ENCODE assay signal across 8 cellular contexts in the genomic region with DNA sequence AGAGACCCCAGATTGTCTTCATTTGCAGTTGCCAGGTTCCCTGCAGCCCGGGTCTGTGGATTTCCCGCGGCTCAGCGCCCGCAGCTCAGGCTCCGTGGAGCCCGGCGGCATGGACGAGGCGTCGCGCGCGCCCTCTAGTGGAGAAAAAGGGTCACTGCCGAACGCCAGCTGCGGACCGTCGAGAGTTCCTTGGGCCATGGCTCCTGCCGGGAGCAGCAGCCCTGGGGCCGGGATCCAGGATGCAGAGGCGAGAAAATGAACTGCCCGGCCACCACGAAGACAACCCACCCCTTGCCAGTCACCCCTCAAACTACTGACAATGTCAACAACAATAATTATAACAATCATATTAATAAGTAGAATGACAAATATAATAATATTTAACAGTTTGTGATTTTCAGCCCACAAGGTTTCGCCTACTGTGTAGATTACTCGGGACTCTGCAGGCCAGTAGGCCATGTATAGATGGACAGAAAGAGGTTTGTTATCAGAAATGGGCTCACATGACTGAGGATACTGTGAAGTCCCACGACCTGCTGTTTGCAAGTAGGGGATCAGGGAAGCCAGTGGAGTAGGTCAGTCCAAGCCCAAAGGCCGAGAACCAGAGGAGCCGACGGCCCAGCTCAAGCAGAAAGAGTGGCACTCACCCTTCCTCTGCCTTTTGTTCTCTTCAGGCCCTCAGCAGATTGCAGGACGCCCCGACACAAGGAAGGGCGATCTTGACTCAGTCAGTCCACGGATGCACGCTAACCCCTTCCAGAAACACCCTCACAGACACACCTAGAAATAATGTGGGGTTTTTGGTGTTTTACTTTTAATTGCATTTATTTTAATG. TPM values are rescaled to one million over a fixed set of nuclear protein-coding genes. Genes with fewer than 3 reads are reported as not detected.
DNase-seq lines count a peak whose midpoint lies in the region; ATAC-seq and TF ChIP-seq lines count a peak whose summit lies in the region.

No MANE protein-coding gene starts in this region.

- no peak overlapping the region for H3K9ac ChIP-seq in colonic mucosa (ENCODE audit: low read depth in 2 of 2, low read length in 2 of 2)

- CTCF ChIA-PET in HEK293 (lab: Yijun Ruan, JAX) = interaction anchor here (0.6 to 2.5 kb wide), 27 partner anchors 9 to 1594 kb away, joined by 3 to 19 read pairs (median 4); no protein-coding TSS in a partner anchor

- no peak overlapping the region for H3K4me3 Mint-ChIP-seq in activated CD4-positive, alpha-beta T cell treated with anti-CD3 and anti-CD28 coated beads, Interleukin-2, amount 10 ng/mL, durations not matched to agents 24 days and 14 days

- no peak overlapping the region for H3K27ac ChIP-seq in HEK293 (ENCODE audit: extremely low read depth, low read depth, low read length)
- no peak overlapping the region for H3K27ac ChIP-seq in colonic mucosa

- H3K4me1 ChIP-seq in HEK293 (ENCODE audit: control insufficient read depth, insufficient read depth, low read length) = no peaks in the 10 kb centered on the region
- H3K4me1 ChIP-seq in colonic mucosa = no peaks in the 10 kb centered on the region

- peaks cover 3% of the 10 kb centered on the region for H3K4me1 Mint-ChIP-seq in activated CD4-positive, alpha-beta T cell treated with anti-CD3 and anti-CD28 coated beads, Interleukin-2, amount 10 ng/mL, durations not matched to agents 24 days and 14 days

- H3K9me3 ChIP-seq in HEK293 (ENCODE audit: control insufficient read depth, insufficient read depth, low read depth, low read length) = no peaks in the 10 kb centered on the region
- H3K9me3 ChIP-seq in colonic mucosa = no peaks in the 10 kb centered on the region

- H3K27me3 Mint-ChIP-seq in activated CD4-positive, alpha-beta T cell treated with anti-CD3 and anti-CD28 coated beads, Interleukin-2, amount 10 ng/mL, durations not matched to agents 24 days and 14 days = peaks cover 16% of the 10 kb centered on the region

- DNase-seq in GM06990 (ENCODE audit: extremely low read depth, insufficient read length) (peak; percentile 58), NCI-H2196 treated with DMSO at 0.1 percent for 48 hours (lab: John Stamatoyannopoulos, UW; ENCODE audit: unreplicated experiment) (peak; percentile 37), colonic mucosa (peak; percentile 73), lower leg skin (ENCODE audit: low spot score in 2 of 2) (peak; percentile 60 to 95)
- peak; percentile 89 for DNase-seq in activated CD4-positive, alpha-beta T cell treated with anti-CD3 and anti-CD28 coated beads, Interleukin-2, amount 10 ng/mL, durations not matched to agents 24 days and 14 days
- peak; percentile 46 to 60 for DNase-seq in stimulated activated CD4-positive, alpha-beta T cell treated with anti-CD3 and anti-CD28 coated beads, Interleukin-4, amount 100 ng/mL, for 48 hours (ENCODE audit: low read depth in 2 of 2)

- POLR2A ChIA-PET in HEK293 (lab: Yijun Ruan, JAX) = interaction anchor here (1.1 kb wide), 1 partner anchor 245 kb away, joined by 3 read pairs; a partner anchor contains a TSS

- no peaks in the 10 kb centered on the region for H3K27me3 ChIP-seq in GM06990 (replicated peaks; ENCODE audit: control insufficient read depth, insufficient read depth, low read length)
- H3K27me3 ChIP-seq in colonic mucosa = no peaks in the 10 kb centered on the region

- 29 to 30% methylated on average over 35 of the region's 35 CpGs for WGBS in lower leg skin, 2 donors

- H3K36me3 ChIP-seq in GM06990 (ENCODE audit: control insufficient read depth, insufficient read depth, low read length) (no peaks in the 10 kb centered on the region), HEK293 (ENCODE audit: control insufficient read depth in 2 of 2, insufficient read depth in 1 of 2, low read length in 2 of 2) (no peaks in the 10 kb centered on the region), colonic mucosa (no peaks in the 10 kb centered on the region)

- H3K4me3 ChIP-seq in GM06990 (replicated peaks; ENCODE audit: low read depth, low read length) = no peak overlapping the region
- H3K4me3 ChIP-seq in HEK293 (ENCODE audit: low read depth, low read length) = no peak overlapping the region
- H3K4me3 ChIP-seq in colonic mucosa = no peak overlapping the region
- no peak overlapping the region for H3K4me3 ChIP-seq in lower leg skin (ENCODE audit: low read depth, poor library complexity, severe bottlenecking)

- no peak overlapping the region for H3K27ac Mint-ChIP-seq in activated CD4-positive, alpha-beta T cell treated with anti-CD3 and anti-CD28 coated beads, Interleukin-2, amount 10 ng/mL, durations not matched to agents 24 days and 14 days

- H3K36me3 Mint-ChIP-seq in activated CD4-positive, alpha-beta T cell treated with anti-CD3 and anti-CD28 coated beads, Interleukin-2, amount 10 ng/mL, durations not matched to agents 24 days and 14 days (ENCODE audit: low read depth) = no peaks in the 10 kb centered on the region

- no peaks in the 10 kb centered on the region for H3K9me3 Mint-ChIP-seq in activated CD4-positive, alpha-beta T cell treated with anti-CD3 and anti-CD28 coated beads, Interleukin-2, amount 10 ng/mL, durations not matched to agents 24 days and 14 days

- TF ChIP-seq POLR2A in lower leg skin (IDR thresholded peaks at IDR 0.05) = no peak

- peak; percentile 98 for TF ChIP-seq CTCF in GM06990 (IDR thresholded peaks at IDR 0.05; ENCODE audit: insufficient read depth, low read length, poor library complexity, severe bottlenecking)
- TF ChIP-seq CTCF in HEK293 (tag by site-specific recombination; IDR thresholded peaks at IDR 0.05) = peak; percentile 90
- peak; percentile 98 for TF ChIP-seq CTCF in colonic mucosa (IDR thresholded peaks at IDR 0.05)
- peak in 1 of 3 donors; percentile 74 for TF ChIP-seq CTCF in lower leg skin (IDR thresholded peaks at IDR 0.05)

- intact Hi-C loops in activated CD4-positive, alpha-beta T cell treated with anti-CD3 and anti-CD28 coated beads, Interleukin-2, amount 10 ng/mL, durations not matched to agents 24 days and 14 days (cut with micrococcal nuclease) = loop anchor here (1.0 kb wide), 1 partner anchor 279 kb away; no protein-coding TSS in a partner anchor
- intact Hi-C loops in colonic mucosa (cut with DNase I) (loop anchor here (5.0 kb wide), 1 partner anchor 281 kb away; no protein-coding TSS in a partner anchor), lower leg skin (cut with DNase I; ENCODE audit: low total_unique reads) (loop anchor here (10.0 kb wide), 1 partner anchor 279 kb away; no protein-coding TSS in a partner anchor)

- ATAC-seq in GM18519 (IDR thresholded peaks at IDR 0.05; ENCODE audit: low FRiP score, unreplicated experiment) = no peak

TF ChIP-seq in HEK293, 187 proteins besides CTCF, POLR2A, EP300 and RAD21:
- TF ChIP-seq ZBTB8A (tag by site-specific recombination; IDR thresholded peaks at IDR 0.05) (peak; percentile 47; the same call in 1 of the 2 replicates), ZNF660 (tag by site-specific recombination; IDR thresholded peaks at IDR 0.05) (0 out of 2 replicates have a peak, but pooled peaks have one; percentile 53), YY1 (tag by site-specific recombination; IDR thresholded peaks at IDR 0.05) (no peak), ZBTB17 (tag by site-specific recombination; IDR thresholded peaks at IDR 0.05) (peak; percentile 76), IKZF3 (tag by site-specific recombination; IDR thresholded peaks at IDR 0.05) (peak; percentile 86), ZIC2 (tag by site-specific recombination; IDR thresholded peaks at IDR 0.05) (0 out of 2 replicates have a peak, but pooled peaks have one; percentile 14), ZNF560 (tag by site-specific recombination; IDR thresholded peaks at IDR 0.05; ENCODE audit: borderline replicate concordance) (no peak), ZSCAN30 (tag by site-specific recombination; IDR thresholded peaks at IDR 0.05) (0 out of 2 replicates have a peak, but pooled peaks have one; percentile 35), ZNF2 (tag by site-specific recombination; IDR thresholded peaks at IDR 0.05) (0 out of 2 replicates have a peak, but pooled peaks have one; percentile 34), ZBTB1 (tag by site-specific recombination; IDR thresholded peaks at IDR 0.05) (no peak), GLI2 (tag by site-specific recombination; IDR thresholded peaks at IDR 0.05; ENCODE audit: borderline replicate concordance, low read depth) (no peak), ZNF654 (tag by site-specific recombination; IDR thresholded peaks at IDR 0.05; ENCODE audit: low read depth) (peak; percentile 57)
- TF ChIP-seq, protein P1, sequence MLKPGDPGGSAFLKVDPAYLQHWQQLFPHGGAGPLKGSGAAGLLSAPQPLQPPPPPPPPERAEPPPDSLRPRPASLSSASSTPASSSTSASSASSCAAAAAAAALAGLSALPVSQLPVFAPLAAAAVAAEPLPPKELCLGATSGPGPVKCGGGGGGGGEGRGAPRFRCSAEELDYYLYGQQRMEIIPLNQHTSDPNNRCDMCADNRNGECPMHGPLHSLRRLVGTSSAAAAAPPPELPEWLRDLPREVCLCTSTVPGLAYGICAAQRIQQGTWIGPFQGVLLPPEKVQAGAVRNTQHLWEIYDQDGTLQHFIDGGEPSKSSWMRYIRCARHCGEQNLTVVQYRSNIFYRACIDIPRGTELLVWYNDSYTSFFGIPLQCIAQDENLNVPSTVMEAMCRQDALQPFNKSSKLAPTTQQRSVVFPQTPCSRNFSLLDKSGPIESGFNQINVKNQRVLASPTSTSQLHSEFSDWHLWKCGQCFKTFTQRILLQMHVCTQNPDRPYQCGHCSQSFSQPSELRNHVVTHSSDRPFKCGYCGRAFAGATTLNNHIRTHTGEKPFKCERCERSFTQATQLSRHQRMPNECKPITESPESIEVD (tag by site-specific recombination; IDR thresholded peaks at IDR 0.05) = no peak
- TF ChIP-seq, protein P2, sequence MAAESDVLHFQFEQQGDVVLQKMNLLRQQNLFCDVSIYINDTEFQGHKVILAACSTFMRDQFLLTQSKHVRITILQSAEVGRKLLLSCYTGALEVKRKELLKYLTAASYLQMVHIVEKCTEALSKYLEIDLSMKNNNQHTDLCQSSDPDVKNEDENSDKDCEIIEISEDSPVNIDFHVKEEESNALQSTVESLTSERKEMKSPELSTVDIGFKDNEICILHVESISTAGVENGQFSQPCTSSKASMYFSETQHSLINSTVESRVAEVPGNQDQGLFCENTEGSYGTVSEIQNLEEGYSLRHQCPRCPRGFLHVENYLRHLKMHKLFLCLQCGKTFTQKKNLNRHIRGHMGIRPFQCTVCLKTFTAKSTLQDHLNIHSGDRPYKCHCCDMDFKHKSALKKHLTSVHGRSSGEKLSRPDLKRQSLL (tag by site-specific recombination; IDR thresholded peaks at IDR 0.05) = peak; percentile 36; the same call in 1 of the 2 replicates

RNA-seq across cellular contexts. Expression of a gene that starts 43.1 kb away (rescaled TPM):
- total RNA-seq in activated CD4-positive, alpha-beta T cell treated with anti-CD3 and anti-CD28 coated beads, Interleukin-2, amount 10 ng/mL, durations not matched to agents 24 days and 14 days = 31.2 and 32.6 TPM in 2 replicates
- total RNA-seq in colonic mucosa = 10 to 100 TPM; 24.4 to 31.1 TPM
- total RNA-seq in lower leg skin = 10 to 100 TPM; 32.0 to 54.6 (median 42.8) TPM

Comparison
In these comparisons a context has a peak if more than half of its experiments do, and no peak if none do; other contexts are left out.
1. DNase-seq: peak in every context shown above with its lines; median percentile 89 in activated CD4-positive, alpha-beta T cell treated with anti-CD3 and anti-CD28 coated beads, Interleukin-2, amount 10 ng/mL, durations not matched to agents 24 days and 14 days; 78 in lower leg skin; 73 in colonic mucosa; 58 in GM06990; 53 in stimulated activated CD4-positive, alpha-beta T cell treated with anti-CD3 and anti-CD28 coated beads, Interleukin-4, amount 100 ng/mL, for 48 hours; 37 in NCI-H2196 treated with DMSO at 0.1 percent for 48 hours.